18 cellular contexts compared by ENCODE assay signal in the genomic region with DNA sequence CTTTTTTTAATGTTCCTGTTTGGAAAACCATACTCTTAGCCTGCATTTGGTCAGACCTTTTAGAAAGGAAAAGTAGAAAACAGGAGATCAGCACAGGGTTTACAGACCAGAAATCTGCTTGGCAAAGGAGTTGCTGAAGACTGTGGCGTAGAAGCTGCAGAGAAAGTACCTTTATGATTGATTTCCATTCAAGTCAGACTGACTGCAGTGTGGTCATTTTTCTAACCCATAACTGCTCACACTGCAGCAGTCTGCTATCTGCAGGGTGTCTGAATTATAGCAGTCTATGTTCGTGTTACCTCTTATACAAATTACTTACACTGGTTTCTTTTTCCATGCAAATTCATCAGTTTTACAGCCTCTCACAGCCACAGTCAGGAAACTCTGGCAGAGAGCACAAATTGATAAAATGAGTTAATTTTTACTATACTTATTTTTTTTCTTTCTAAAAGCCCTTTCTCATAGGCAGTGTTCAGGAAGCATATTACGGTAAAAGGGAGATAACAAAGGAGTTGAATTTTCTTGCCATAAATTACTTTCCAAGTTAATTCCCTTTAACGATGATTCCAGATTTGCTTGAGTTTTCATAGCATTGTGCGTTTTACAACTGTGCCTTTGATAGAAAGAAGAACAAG.
A peak's percentile ranks its signal among the peaks of the same experiment; 100 is the strongest.
DNase-seq lines count a peak whose midpoint lies in the region; TF ChIP-seq lines count a peak whose summit lies in the region.
"Had no signal": no experiment of that assay in that cellular context is flagged by ENCODE, and none has a peak within 500 bp of the region (broad histone marks: within the 10 kb centered on the region; RNA-seq: fewer than 3 reads in every experiment).

No MANE protein-coding gene starts in this region.

- H3K27me3 ChIP-seq in sigmoid colon, result no peaks in the 10 kb centered on the region
- H3K27me3 ChIP-seq: SJCRH30 had no signal

- 70 to 83% methylated on average over 5 of the region's 5 CpGs for WGBS in sigmoid colon, 2 donors

- CTCF ChIA-PET in HEK293 (lab: Yijun Ruan, JAX), result no interaction called here

- no peak for TF ChIP-seq EP300 in sigmoid colon (IDR thresholded peaks at IDR 0.05)

- no peak for TF ChIP-seq POLR2A in sigmoid colon (IDR thresholded peaks at IDR 0.05)

- H3K4me1 ChIP-seq in HEK293 (ENCODE audit: control insufficient read depth, insufficient read depth, low read length), result peaks cover 7% of the 10 kb centered on the region; the same call in 1 of the 2 replicates
- peaks cover 0 to 24% (median 10%) of the 10 kb centered on the region in 4 donors for H3K4me1 ChIP-seq in sigmoid colon
- H3K4me1 ChIP-seq: Caco-2 had no signal

- no peak overlapping the region for H3K27ac ChIP-seq in HEK293 (ENCODE audit: extremely low read depth, low read depth, low read length)
- peak overlapping the region in 1 of 2 donors; percentile 60 for H3K27ac ChIP-seq in coronary artery
- peak overlapping the region in 3 of 4 donors; percentile 4 to 46 (median 11) for H3K27ac ChIP-seq in sigmoid colon
- H3K27ac ChIP-seq: HL-60, SJCRH30 had no signal

- TF ChIP-seq CTCF in HEK293 (tag by site-specific recombination; IDR thresholded peaks at IDR 0.05) (no peak), coronary artery (IDR thresholded peaks at IDR 0.05) (no peak), sigmoid colon (IDR thresholded peaks at IDR 0.05) (no peak)

- intact Hi-C loops in sigmoid colon (cut with DNase I), result no loop called here

- peak; percentile 71 for DNase-seq in NCI-H526 treated with DMSO at 0.1 percent for 48 hours (lab: John Stamatoyannopoulos, UW)
- no peak for DNase-seq in coronary artery (ENCODE audit: low spot score)
- DNase-seq in sigmoid colon, result no peak
- DNase-seq in central memory CD4-positive, alpha-beta T cell, result no peak
- DNase-seq in superior temporal gyrus (ENCODE audit: extremely low spot score), result no peak
- no peak for DNase-seq in SIG-M5 treated with dmso at 0.1 percent for 504 hours (lab: John Stamatoyannopoulos, UW; ENCODE audit: unreplicated experiment)
- no peak for DNase-seq in activated naive CD4-positive, alpha-beta T cell treated with Interleukin-2 at 50 U/mL for 16 hours
- DNase-seq: Caco-2; CD4-positive, CD25-positive, alpha-beta regulatory T cell; DMS153; EL; H7; NCI-H187; NCI-H748 treated with DMSO at 0.1 percent for 48 hours; OCI-M1; SJCRH30 had no signal

- H3K9me3 ChIP-seq in HEK293 (ENCODE audit: control insufficient read depth, insufficient read depth, low read depth, low read length), result no peaks in the 10 kb centered on the region
- no peaks in the 10 kb centered on the region for H3K9me3 ChIP-seq in sigmoid colon
- H3K9me3 ChIP-seq: Caco-2, SJCRH30 had no signal

- H3K36me3 ChIP-seq in HEK293 (ENCODE audit: control insufficient read depth in 2 of 2, insufficient read depth in 1 of 2, low read length in 2 of 2) (peaks cover 0 to 6% of the 10 kb centered on the region in 2 experiments; a peak in 1 of 3 replicates), sigmoid colon (peaks cover 0 to 5% (median 0%) of the 10 kb centered on the region in 4 donors)
- H3K36me3 ChIP-seq: SJCRH30 had no signal

- POLR2A ChIA-PET in HEK293 (lab: Yijun Ruan, JAX), result no interaction called here

- H3K4me3 ChIP-seq in HEK293 (ENCODE audit: low read depth, low read length) (no peak overlapping the region), coronary artery (peak overlapping the region; percentile 37), sigmoid colon (no peak overlapping the region)
- H3K4me3 ChIP-seq: SJCRH30 had no signal

TF ChIP-seq in HEK293, 187 proteins besides CTCF, POLR2A, EP300 and RAD21 (continues in another document):
- TF ChIP-seq ZNF169 (tag by site-specific recombination; IDR thresholded peaks at IDR 0.05) (no peak), ZNF610 (tag by site-specific recombination; IDR thresholded peaks at IDR 0.05; ENCODE audit: borderline replicate concordance) (no peak), YY1 (tag by site-specific recombination; IDR thresholded peaks at IDR 0.05) (no peak), PRDM1 (tag by site-specific recombination; IDR thresholded peaks at IDR 0.05) (peak; percentile 35; the same call in 1 of the 2 replicates), ZNF549 (tag by site-specific recombination; IDR thresholded peaks at IDR 0.05) (no peak), KLF7 (tag by site-specific recombination; IDR thresholded peaks at IDR 0.05; ENCODE audit: borderline replicate concordance) (no peak), ZNF660 (tag by site-specific recombination; IDR thresholded peaks at IDR 0.05) (peak; percentile 50; the same call in 1 of the 2 replicates), ZIC2 (tag by site-specific recombination; IDR thresholded peaks at IDR 0.05) (0 out of 2 replicates have a peak, but pooled peaks have one; percentile 7), TRIM28 (IDR thresholded peaks at IDR 0.05; ENCODE audit: borderline replicate concordance, low read length) (peak; percentile 63; the same call in 1 of the 2 replicates), FEZF1 (tag by site-specific recombination; IDR thresholded peaks at IDR 0.05) (peak; percentile 75), ZNF513 (tag by site-specific recombination; IDR thresholded peaks at IDR 0.05) (no peak), ZNF704 (tag by site-specific recombination; IDR thresholded peaks at IDR 0.05) (no peak), ZNF510 (tag by site-specific recombination; IDR thresholded peaks at IDR 0.05; ENCODE audit: insufficient replicate concordance) (no peak), ZNF404 (tag by site-specific recombination; IDR thresholded peaks at IDR 0.05) (no peak), ZNF140 (tag by site-specific recombination; IDR thresholded peaks at IDR 0.05) (no peak), ZNF792 (tag by site-specific recombination; IDR thresholded peaks at IDR 0.05) (no peak), ZBTB1 (tag by site-specific recombination; IDR thresholded peaks at IDR 0.05) (no peak)
- TF ChIP-seq, protein P1, sequence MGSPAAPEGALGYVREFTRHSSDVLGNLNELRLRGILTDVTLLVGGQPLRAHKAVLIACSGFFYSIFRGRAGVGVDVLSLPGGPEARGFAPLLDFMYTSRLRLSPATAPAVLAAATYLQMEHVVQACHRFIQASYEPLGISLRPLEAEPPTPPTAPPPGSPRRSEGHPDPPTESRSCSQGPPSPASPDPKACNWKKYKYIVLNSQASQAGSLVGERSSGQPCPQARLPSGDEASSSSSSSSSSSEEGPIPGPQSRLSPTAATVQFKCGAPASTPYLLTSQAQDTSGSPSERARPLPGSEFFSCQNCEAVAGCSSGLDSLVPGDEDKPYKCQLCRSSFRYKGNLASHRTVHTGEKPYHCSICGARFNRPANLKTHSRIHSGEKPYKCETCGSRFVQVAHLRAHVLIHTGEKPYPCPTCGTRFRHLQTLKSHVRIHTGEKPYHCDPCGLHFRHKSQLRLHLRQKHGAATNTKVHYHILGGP (tag by site-specific recombination; IDR thresholded peaks at IDR 0.05), result no peak
- TF ChIP-seq, protein P2, sequence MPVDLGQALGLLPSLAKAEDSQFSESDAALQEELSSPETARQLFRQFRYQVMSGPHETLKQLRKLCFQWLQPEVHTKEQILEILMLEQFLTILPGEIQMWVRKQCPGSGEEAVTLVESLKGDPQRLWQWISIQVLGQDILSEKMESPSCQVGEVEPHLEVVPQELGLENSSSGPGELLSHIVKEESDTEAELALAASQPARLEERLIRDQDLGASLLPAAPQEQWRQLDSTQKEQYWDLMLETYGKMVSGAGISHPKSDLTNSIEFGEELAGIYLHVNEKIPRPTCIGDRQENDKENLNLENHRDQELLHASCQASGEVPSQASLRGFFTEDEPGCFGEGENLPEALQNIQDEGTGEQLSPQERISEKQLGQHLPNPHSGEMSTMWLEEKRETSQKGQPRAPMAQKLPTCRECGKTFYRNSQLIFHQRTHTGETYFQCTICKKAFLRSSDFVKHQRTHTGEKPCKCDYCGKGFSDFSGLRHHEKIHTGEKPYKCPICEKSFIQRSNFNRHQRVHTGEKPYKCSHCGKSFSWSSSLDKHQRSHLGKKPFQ (tag by site-specific recombination; IDR thresholded peaks at IDR 0.05), result 0 out of 2 replicates have a peak, but pooled peaks have one; percentile 33
- TF ChIP-seq, protein P3, sequence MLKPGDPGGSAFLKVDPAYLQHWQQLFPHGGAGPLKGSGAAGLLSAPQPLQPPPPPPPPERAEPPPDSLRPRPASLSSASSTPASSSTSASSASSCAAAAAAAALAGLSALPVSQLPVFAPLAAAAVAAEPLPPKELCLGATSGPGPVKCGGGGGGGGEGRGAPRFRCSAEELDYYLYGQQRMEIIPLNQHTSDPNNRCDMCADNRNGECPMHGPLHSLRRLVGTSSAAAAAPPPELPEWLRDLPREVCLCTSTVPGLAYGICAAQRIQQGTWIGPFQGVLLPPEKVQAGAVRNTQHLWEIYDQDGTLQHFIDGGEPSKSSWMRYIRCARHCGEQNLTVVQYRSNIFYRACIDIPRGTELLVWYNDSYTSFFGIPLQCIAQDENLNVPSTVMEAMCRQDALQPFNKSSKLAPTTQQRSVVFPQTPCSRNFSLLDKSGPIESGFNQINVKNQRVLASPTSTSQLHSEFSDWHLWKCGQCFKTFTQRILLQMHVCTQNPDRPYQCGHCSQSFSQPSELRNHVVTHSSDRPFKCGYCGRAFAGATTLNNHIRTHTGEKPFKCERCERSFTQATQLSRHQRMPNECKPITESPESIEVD (tag by site-specific recombination; IDR thresholded peaks at IDR 0.05), result peak; percentile 89
